Comparison of ENCODE assay signal across 20 cellular contexts in genomic region chr15:73322665-73323373, GRCh38. TPM values are rescaled to one million over a fixed set of nuclear protein-coding genes. Genes with fewer than 3 reads are reported as not detected.
DNase-seq lines count a peak whose midpoint lies in the region; ATAC-seq and TF ChIP-seq lines count a peak whose summit lies in the region.
"Had no signal": no experiment of that assay in that cellular context is flagged by ENCODE, and none has a peak within 500 bp of the region (broad histone marks: within the 10 kb centered on the region; RNA-seq: fewer than 3 reads in every experiment).

No MANE protein-coding gene starts in this region.

- no peaks in the 10 kb centered on the region for H3F3A ChIP-seq in SK-N-SH (replicated peaks; ENCODE audit: insufficient read depth)

- H3K9me3 ChIP-seq in SK-N-SH (no peaks in the 10 kb centered on the region), upper lobe of right lung (no peaks in the 10 kb centered on the region)

- no peaks in the 10 kb centered on the region for H3K36me3 Mint-ChIP-seq in memory B cell
- H3K36me3 Mint-ChIP-seq in stimulated activated memory B cell treated with anti-CD40 and anti-IgM and Interleukin-4, amounts not matched to agents 10 μg/mL and 1 μg/mL and 100 μg/mL, for 72 hours: no peaks in the 10 kb centered on the region

- no peak for TF ChIP-seq RAD21 in SK-N-SH (IDR thresholded peaks at IDR 0.05; ENCODE audit: low read length)

- H3K4me1 ChIP-seq in SK-N-SH (ENCODE audit: control insufficient read depth in 1 of 2, insufficient read depth in 2 of 2, low read depth in 1 of 2, low read length in 1 of 2): peaks cover 0 to 2% of the 10 kb centered on the region in 2 experiments; a peak in 1 of 4 replicates
- no peaks in the 10 kb centered on the region for H3K4me1 ChIP-seq in upper lobe of right lung

- H3K79me2 ChIP-seq in SK-N-SH (ENCODE audit: insufficient read depth): no peaks in the 10 kb centered on the region

- no peak overlapping the region for H2AFZ ChIP-seq in SK-N-SH (ENCODE audit: low read depth)
- H2AFZ ChIP-seq: GM23338 had no signal

- H3K27me3 ChIP-seq in SK-N-SH (ENCODE audit: insufficient read depth) (no peaks in the 10 kb centered on the region), upper lobe of right lung (peaks cover 29% of the 10 kb centered on the region)

- no peaks in the 10 kb centered on the region for H3K9me3 Mint-ChIP-seq in stimulated activated naive CD8-positive, alpha-beta T cell treated with anti-CD3 and anti-CD28 coated beads, Interleukin-15, amount 100 ng/mL, for 72 hours
- no peaks in the 10 kb centered on the region for H3K9me3 Mint-ChIP-seq in memory B cell
- no peaks in the 10 kb centered on the region for H3K9me3 Mint-ChIP-seq in stimulated activated memory B cell treated with anti-CD40 and anti-IgM and Interleukin-4, amounts not matched to agents 10 μg/mL and 1 μg/mL and 100 μg/mL, for 72 hours
- H3K9me3 Mint-ChIP-seq: GM23338 had no signal

- H3K27ac Mint-ChIP-seq in stimulated activated naive CD8-positive, alpha-beta T cell treated with anti-CD3 and anti-CD28 coated beads, Interleukin-15, amount 100 ng/mL, for 72 hours: no peak overlapping the region
- peak overlapping the region; percentile 60 for H3K27ac Mint-ChIP-seq in memory B cell
- H3K27ac Mint-ChIP-seq in stimulated activated memory B cell treated with anti-CD40 and anti-IgM and Interleukin-4, amounts not matched to agents 10 μg/mL and 1 μg/mL and 100 μg/mL, for 72 hours: no peak overlapping the region
- H3K27ac Mint-ChIP-seq: GM23338 had no signal

- H3K9me2 ChIP-seq in SK-N-SH: no peaks in the 10 kb centered on the region

- H3K4me3 ChIP-seq in SK-N-SH (ENCODE audit: low read depth in 2 of 2, low read length in 1 of 2): no peak overlapping the region
- H3K4me3 ChIP-seq in upper lobe of right lung: no peak overlapping the region
- H3K4me3 ChIP-seq: GM23338 had no signal

- H3K36me3 ChIP-seq in SK-N-SH (replicated peaks in 1 of 2; ENCODE audit: control insufficient read depth in 1 of 2, insufficient read depth in 2 of 2, low read length in 1 of 2) (no peaks in the 10 kb centered on the region), upper lobe of right lung (no peaks in the 10 kb centered on the region)

- H3K27ac ChIP-seq in SK-N-SH (ENCODE audit: low read depth in 2 of 2, low read length in 1 of 2): no peak overlapping the region
- no peak overlapping the region for H3K27ac ChIP-seq in upper lobe of right lung
- H3K27ac ChIP-seq: 22Rv1 had no signal

- ATAC-seq in SK-N-SH treated with all-trans-retinoic acid at 6 μM for 48 hours (no peak), memory B cell (ENCODE audit: low read depth) (no peak), upper lobe of right lung (no peak), GM18520 (IDR thresholded peaks at IDR 0.05; ENCODE audit: unreplicated experiment) (no peak)
- peak; percentile 24 for ATAC-seq in stimulated activated naive CD8-positive, alpha-beta T cell treated with anti-CD3 and anti-CD28 coated beads, Interleukin-15, amount 100 ng/mL, for 72 hours
- no peak for ATAC-seq in stimulated activated naive CD8-positive, alpha-beta T cell treated with anti-CD3 and anti-CD28 coated beads, Interleukin-15, Interleukin-2, amounts not matched to agents 100 U/mL and 50 U/mL, for 24 hours
- ATAC-seq in stimulated activated memory B cell treated with anti-CD40 and anti-IgM and Interleukin-4, amounts not matched to agents 10 μg/mL and 1 μg/mL and 100 μg/mL, for 72 hours: no peak
- ATAC-seq: GM23338, HCT116 had no signal

- TF ChIP-seq CTCF in SK-N-SH (IDR thresholded peaks at IDR 0.05): no peak
- TF ChIP-seq CTCF in upper lobe of right lung (IDR thresholded peaks at IDR 0.05): no peak

- H3K4me2 ChIP-seq in SK-N-SH: no peak overlapping the region
- H3K4me2 ChIP-seq: GM23338 had no signal

- CTCF ChIA-PET in SK-N-SH (lab: Yijun Ruan, JAX): no interaction called here

- H3K27me3 Mint-ChIP-seq in stimulated activated naive CD8-positive, alpha-beta T cell treated with anti-CD3 and anti-CD28 coated beads, Interleukin-15, amount 100 ng/mL, for 72 hours: peaks cover 63% of the 10 kb centered on the region
- peaks cover 5% of the 10 kb centered on the region for H3K27me3 Mint-ChIP-seq in memory B cell
- peaks cover 8% of the 10 kb centered on the region for H3K27me3 Mint-ChIP-seq in stimulated activated memory B cell treated with anti-CD40 and anti-IgM and Interleukin-4, amounts not matched to agents 10 μg/mL and 1 μg/mL and 100 μg/mL, for 72 hours

- H3K4me1 Mint-ChIP-seq in stimulated activated naive CD8-positive, alpha-beta T cell treated with anti-CD3 and anti-CD28 coated beads, Interleukin-15, amount 100 ng/mL, for 72 hours: peaks cover 23% of the 10 kb centered on the region
- peaks cover 10% of the 10 kb centered on the region for H3K4me1 Mint-ChIP-seq in memory B cell
- peaks cover 27% of the 10 kb centered on the region for H3K4me1 Mint-ChIP-seq in stimulated activated memory B cell treated with anti-CD40 and anti-IgM and Interleukin-4, amounts not matched to agents 10 μg/mL and 1 μg/mL and 100 μg/mL, for 72 hours

- POLR2A ChIA-PET in SK-N-SH (lab: Yijun Ruan, JAX): no interaction called here

- no peak for TF ChIP-seq EP300 in SK-N-SH (IDR thresholded peaks at IDR 0.05; ENCODE audit: borderline replicate concordance in 1 of 2, low read depth in 1 of 2, low read length in 1 of 2)

- intact Hi-C loops in upper lobe of right lung (cut with DNase I): no loop called here

- H3K9ac ChIP-seq in SK-N-SH: no peak overlapping the region

- DNase-seq in SK-N-SH (peak; percentile 56), memory B cell (ENCODE audit: low spot score in 2 of 2) (no peak), upper lobe of right lung (peak; percentile 60)
- no peak for DNase-seq in stimulated activated naive CD8-positive, alpha-beta T cell treated with anti-CD3 and anti-CD28 coated beads, Interleukin-15, amount 100 ng/mL, for 72 hours
- no peak for DNase-seq in stimulated activated naive CD8-positive, alpha-beta T cell treated with anti-CD3 and anti-CD28 coated beads, Interleukin-15, Interleukin-2, amounts not matched to agents 100 U/mL and 50 U/mL, for 24 hours
- DNase-seq: AML-193; DMS79 treated with DMSO at 0.1 percent for 48 hours; NCI-H2081 treated with DMSO at 0.1 percent for 48 hours; NCI-H748 treated with DMSO at 0.1 percent for 48 hours; NK-92 treated with Interleukin-12 subunit alpha and Interleukin-12 subunit beta, amount 100 ng/mL, for 24 hours; OCI-M1; SHP77 treated with DMSO at 0.1 percent for 48 hours had no signal

- H3K4me3 Mint-ChIP-seq in stimulated activated naive CD8-positive, alpha-beta T cell treated with anti-CD3 and anti-CD28 coated beads, Interleukin-15, amount 100 ng/mL, for 72 hours: no peak overlapping the region
- H3K4me3 Mint-ChIP-seq in memory B cell: no peak overlapping the region
- no peak overlapping the region for H3K4me3 Mint-ChIP-seq in stimulated activated memory B cell treated with anti-CD40 and anti-IgM and Interleukin-4, amounts not matched to agents 10 μg/mL and 1 μg/mL and 100 μg/mL, for 72 hours
- H3K4me3 Mint-ChIP-seq: GM23338 had no signal

- WGBS in SK-N-SH (ENCODE audit: low lambda C conversion rate): 57% methylated on average over 30 of the region's 38 CpGs

- no peaks in the 10 kb centered on the region for H4K20me1 ChIP-seq in SK-N-SH (ENCODE audit: insufficient read depth)

TF ChIP-seq in SK-N-SH, 30 proteins besides CTCF, POLR2A, EP300 and RAD21:
- TF ChIP-seq RCOR1 (IDR thresholded peaks at IDR 0.05; ENCODE audit: low read length): no peak
- TF ChIP-seq MEF2A (IDR thresholded peaks at IDR 0.05; ENCODE audit: borderline replicate concordance, low read depth): no peak
- TF ChIP-seq NRF1 (IDR thresholded peaks at IDR 0.05; ENCODE audit: low read depth, low read length): no peak
- TF ChIP-seq SIN3A (IDR thresholded peaks at IDR 0.05; ENCODE audit: borderline replicate concordance, low read depth, low read length): no peak
- TF ChIP-seq FOXM1 (IDR thresholded peaks at IDR 0.05; ENCODE audit: low read depth): no peak
- no peak for TF ChIP-seq TAF1 (IDR thresholded peaks at IDR 0.05; ENCODE audit: borderline replicate concordance, low read depth, low read length)
- TF ChIP-seq GATA2 (CRISPR knock-in tag; IDR thresholded peaks at IDR 0.05): no peak

TF ChIP-seq in SK-N-SH treated with all-trans-retinoic acid at 6 μM for 48 hours, 23 proteins besides CTCF, POLR2A, EP300 and RAD21 (continues in another document):
- no peak for TF ChIP-seq CSRNP3 (CRISPR knock-in tag; IDR thresholded peaks at IDR 0.05)
- no peak for TF ChIP-seq ZC3H10 (CRISPR knock-in tag; IDR thresholded peaks at IDR 0.05)
- TF ChIP-seq CSDC2 (CRISPR knock-in tag; IDR thresholded peaks at IDR 0.05): no peak
- no peak for TF ChIP-seq GLIS3 (CRISPR knock-in tag; IDR thresholded peaks at IDR 0.05)
- TF ChIP-seq ZFP3 (CRISPR knock-in tag; IDR thresholded peaks at IDR 0.05): no peak
- no peak for TF ChIP-seq SNAI2 (CRISPR knock-in tag; IDR thresholded peaks at IDR 0.05)

RNA-seq across cellular contexts. Expression of gene HCN4, which starts 45.9 kb away (rescaled TPM):
- not detected in 2 replicates for polyA plus RNA-seq in SK-N-SH (2012; rRNA removed)
- not detected in 2 replicates for polyA plus RNA-seq in SK-N-SH (2012; cell fraction: cytosol; rRNA removed)
- polyA plus RNA-seq in SK-N-SH (2012; cell fraction: nucleus; rRNA removed): not detected in 2 replicates
- total RNA-seq in upper lobe of right lung: 0.06 TPM
- total RNA-seq: G401, NCI-H460 had no signal

Comparison
In these comparisons a context has a peak if more than half of its experiments do, and no peak if none do; other contexts are left out.
1. DNase-seq: peak in SK-N-SH (single experiment) and upper lobe of right lung (single experiment); none in stimulated activated naive CD8-positive, alpha-beta T cell treated with anti-CD3 and anti-CD28 coated beads, Interleukin-15, amount 100 ng/mL, for 72 hours (0 of 2), stimulated activated naive CD8-positive, alpha-beta T cell treated with anti-CD3 and anti-CD28 coated beads, Interleukin-15, Interleukin-2, amounts not matched to agents 100 U/mL and 50 U/mL, for 24 hours (single experiment) and memory B cell (0 of 2).